ENCODE assay signal across 16 cellular contexts in genomic region chr7:153445641-153446040, GRCh38.
DNase-seq lines count a peak whose midpoint lies in the region.
"Had no signal": no experiment of that assay in that cellular context is flagged by ENCODE, and none has a peak within 500 bp of the region (broad histone marks: within the 10 kb centered on the region; RNA-seq: fewer than 3 reads in every experiment).

No MANE protein-coding gene starts in this region.

- no peaks in the 10 kb centered on the region for H3K9me3 ChIP-seq in HAP-1
- H3K9me3 ChIP-seq: A549; BLaER1 treated with 17β-estradiol and CSF1 and Interleukin-3, amounts not matched to agents 10 nM and 100 nM; Caco-2 had no signal

- H3K36me3 ChIP-seq in HAP-1 (replicated peaks), result no peaks in the 10 kb centered on the region
- H3K36me3 ChIP-seq: BLaER1 treated with 17β-estradiol and CSF1 and Interleukin-3, amounts not matched to agents 10 nM and 100 nM had no signal

- DNase-seq in G401 (ENCODE audit: low spot score), result peak; percentile 96
- DNase-seq in cerebellar nuclear complex (lab: John Stamatoyannopoulos, UW), result peak; percentile 64 to 91
- peak; percentile 21 for DNase-seq in pons (ENCODE audit: low spot score)
- no peak for DNase-seq in mucosa of gallbladder (ENCODE audit: low spot score)
- DNase-seq in HAP-1 (ENCODE audit: low spot score in 2 of 2), result no peak
- DNase-seq in activated CD4-positive, CD25-positive, alpha-beta regulatory T cell (lab: John Stamatoyannopoulos, UW), result no peak
- DNase-seq: AML-193; Caco-2; Calu3; CD4-positive, alpha-beta T cell; CD8-positive, alpha-beta T cell; DMS79 treated with DMSO at 0.1 percent for 48 hours; GDM1 had no signal

- H3K27me3 ChIP-seq in HAP-1 (ENCODE audit: low read depth), result no peaks in the 10 kb centered on the region
- H3K27me3 ChIP-seq: BLaER1 treated with 17β-estradiol and CSF1 and Interleukin-3, amounts not matched to agents 10 nM and 100 nM had no signal

- no peaks in the 10 kb centered on the region for H3K4me1 ChIP-seq in HAP-1
- H3K4me1 ChIP-seq: A549, Caco-2 had no signal

- in situ Hi-C loops in G401 (cut with HindIII; ENCODE audit: low sequenced_read_pairs), result no loop called here
- in situ Hi-C loops in HAP-1 (cut with MboI; ENCODE audit: low sequenced_read_pairs), result no loop called here

- no peak overlapping the region for H3K4me3 ChIP-seq in HAP-1
- H3K4me3 ChIP-seq: A549; BLaER1 treated with 17β-estradiol and CSF1 and Interleukin-3, amounts not matched to agents 10 nM and 100 nM; GM12878 had no signal

Comparison
In these comparisons a context has a peak if more than half of its experiments do, and no peak if none do; other contexts are left out.
1. DNase-seq: peak in G401 (single experiment), cerebellar nuclear complex (2 of 2) and pons (single experiment); none in mucosa of gallbladder (single experiment), HAP-1 (0 of 2) and activated CD4-positive, CD25-positive, alpha-beta regulatory T cell (0 of 4).